18 cellular contexts compared by ENCODE assay signal in the genomic region with DNA sequence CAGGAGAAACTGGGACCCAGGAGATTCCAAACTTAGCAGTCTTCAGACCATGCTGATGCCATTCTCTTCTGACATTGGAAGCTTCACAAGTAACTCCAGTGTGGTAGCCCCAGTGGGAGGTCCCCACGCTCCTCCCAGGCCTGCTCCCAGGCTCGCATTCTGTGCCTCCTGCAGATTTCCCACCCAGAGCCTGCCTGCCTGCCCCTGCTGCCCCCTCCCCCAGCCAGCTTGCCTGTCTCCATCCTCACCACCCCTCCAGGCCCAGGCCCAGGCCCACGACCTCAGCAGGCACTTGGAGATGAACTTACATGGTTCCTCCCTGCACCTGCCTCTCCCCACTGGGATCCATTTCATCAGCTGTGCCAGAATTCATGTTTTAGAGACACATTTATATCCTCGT.
A peak's percentile ranks its signal among the peaks of the same experiment; 100 is the strongest.
DNase-seq lines count a peak whose midpoint lies in the region; ATAC-seq and TF ChIP-seq lines count a peak whose summit lies in the region.
"Had no signal": no experiment of that assay in that cellular context is flagged by ENCODE, and none has a peak within 500 bp of the region (broad histone marks: within the 10 kb centered on the region; RNA-seq: fewer than 3 reads in every experiment).

No MANE protein-coding gene starts in this region.

- no peak overlapping the region for H3K27ac ChIP-seq in GM23338 (ENCODE audit: low read depth)
- H3K27ac ChIP-seq in HEK293 (ENCODE audit: extremely low read depth, low read depth, low read length) = no peak overlapping the region
- no peak overlapping the region for H3K27ac ChIP-seq in neuronal stem cell (replicated peaks; ENCODE audit: low read length)
- H3K27ac ChIP-seq: 22Rv1; A549; BLaER1 treated with 17β-estradiol and CSF1 and Interleukin-3, amounts not matched to agents 10 nM and 100 nM; C4-2B had no signal

- H3K4me3 ChIP-seq in GM23338 (no peak overlapping the region), HEK293 (ENCODE audit: low read depth, low read length) (no peak overlapping the region), neuronal stem cell (ENCODE audit: low read length in 2 of 2) (no peak overlapping the region)
- H3K4me3 ChIP-seq: A549; BLaER1 treated with 17β-estradiol and CSF1 and Interleukin-3, amounts not matched to agents 10 nM and 100 nM had no signal

- no peak overlapping the region for H4K8ac ChIP-seq in neuronal stem cell (ENCODE audit: low read depth, low read length)

- H4K20me1 ChIP-seq in GM23338 (replicated peaks; ENCODE audit: insufficient read depth) = peaks cover 13% of the 10 kb centered on the region
- H4K20me1 ChIP-seq: BLaER1 treated with 17β-estradiol and CSF1 and Interleukin-3, amounts not matched to agents 10 nM and 100 nM had no signal

- H3K4me1 Mint-ChIP-seq in GM23338 = peaks cover 8% of the 10 kb centered on the region
- H3K4me1 Mint-ChIP-seq: B cell had no signal

- POLR2A ChIA-PET in HEK293 (lab: Yijun Ruan, JAX) = no interaction called here

- WGBS in neuronal stem cell (ENCODE audit: extremely low coverage in 2 of 2, insufficient read length in 2 of 2, insufficient replicate concordance in 1 of 2), 2 donors = no CpG with 5 or more reads among the region's 4 CpGs

- H3K14ac ChIP-seq in neuronal stem cell (ENCODE audit: low read length) = no peak overlapping the region

- H2AFZ ChIP-seq in GM23338 (no peak overlapping the region), neuronal stem cell (ENCODE audit: low read length) (no peak overlapping the region)

- H2BK5ac ChIP-seq in neuronal stem cell (ENCODE audit: low read length) = no peak overlapping the region

- H2BK15ac ChIP-seq in neuronal stem cell (ENCODE audit: low read length) = peak overlapping the region; percentile 47

- no peaks in the 10 kb centered on the region for H3K79me1 ChIP-seq in neuronal stem cell (ENCODE audit: low read depth, low read length)

- H3K4me2 ChIP-seq in GM23338 = no peak overlapping the region
- H3K4me2 ChIP-seq in neuronal stem cell (ENCODE audit: insufficient read depth, low read length, poor library complexity, severe bottlenecking) = no peak overlapping the region
- H3K4me2 ChIP-seq: A549; BLaER1 treated with 17β-estradiol and CSF1 and Interleukin-3, amounts not matched to agents 10 nM and 100 nM had no signal

- H3K36me3 ChIP-seq in GM23338 (ENCODE audit: insufficient read depth) = no peaks in the 10 kb centered on the region; the same call in 1 of the 2 replicates
- H3K36me3 ChIP-seq in HEK293 (ENCODE audit: control insufficient read depth in 2 of 2, insufficient read depth in 1 of 2, low read length in 2 of 2) = no peaks in the 10 kb centered on the region
- H3K36me3 ChIP-seq in neuronal stem cell (replicated peaks in 1 of 2; ENCODE audit: control insufficient read depth in 2 of 2, insufficient read depth in 2 of 2, low read length in 2 of 2) = no peaks in the 10 kb centered on the region
- H3K36me3 ChIP-seq: BLaER1 treated with 17β-estradiol and CSF1 and Interleukin-3, amounts not matched to agents 10 nM and 100 nM had no signal

- no peak overlapping the region for H3K9ac ChIP-seq in neuronal stem cell (ENCODE audit: low read depth, low read length, poor library complexity)
- H3K9ac ChIP-seq: BLaER1 treated with 17β-estradiol and CSF1 and Interleukin-3, amounts not matched to agents 10 nM and 100 nM had no signal

- TF ChIP-seq CTCF in GM23338 (conservative IDR thresholded peaks at IDR 0.05; ENCODE audit: low read depth in 2 of 2) (no peak), HEK293 (tag by site-specific recombination; IDR thresholded peaks at IDR 0.05) (no peak)

- DNase-seq in GM23338 (ENCODE audit: low spot score) (no peak), neuronal stem cell (ENCODE audit: low spot score) (no peak), HUDEP-2 (lab: John Stamatoyannopoulos, UW; ENCODE audit: unreplicated experiment in 76 of 76) (no peak), SKM-1 treated with dmso at 0.1 percent for 144 hours (lab: John Stamatoyannopoulos, UW; ENCODE audit: unreplicated experiment) (no peak)
- DNase-seq in stimulated activated CD4-positive, alpha-beta T cell treated with anti-CD3 and anti-CD28 coated beads, Interleukin-12 subunit alpha, Interleukin-12 subunit beta, amount 100 ng/mL, for 4 hours = no peak
- DNase-seq: AML-193; Caco-2; Calu3; CD4-positive, alpha-beta T cell; CD8-positive, alpha-beta T cell; DMS79 treated with DMSO at 0.1 percent for 48 hours; GF-D8 had no signal

- H3K4me1 ChIP-seq in GM23338 (ENCODE audit: insufficient read depth) = no peaks in the 10 kb centered on the region
- no peaks in the 10 kb centered on the region for H3K4me1 ChIP-seq in HEK293 (ENCODE audit: control insufficient read depth, insufficient read depth, low read length)
- H3K4me1 ChIP-seq in neuronal stem cell (ENCODE audit: control insufficient read depth in 2 of 2, insufficient read depth in 1 of 2, low read depth in 1 of 2, low read length in 2 of 2) = peaks cover 0 to 17% of the 10 kb centered on the region in 2 donors
- H3K4me1 ChIP-seq: A549, Caco-2 had no signal

- H3K79me2 ChIP-seq in GM23338 (replicated peaks; ENCODE audit: insufficient read depth) = no peaks in the 10 kb centered on the region

- H2AK5ac ChIP-seq in neuronal stem cell (ENCODE audit: low read depth, low read length) = peak overlapping the region; percentile 22

- H3K23ac ChIP-seq in neuronal stem cell (ENCODE audit: low read depth, low read length, poor library complexity) = no peak overlapping the region

- H2BK12ac ChIP-seq in neuronal stem cell (ENCODE audit: low read length) = no peak overlapping the region

- peaks cover 50% of the 10 kb centered on the region for H3K36me3 Mint-ChIP-seq in GM23338 (ENCODE audit: low read depth)

- H3K9me2 ChIP-seq in GM23338 (ENCODE audit: insufficient read depth) = no peaks in the 10 kb centered on the region

- no peak overlapping the region for H3K4me3 Mint-ChIP-seq in GM23338
- H3K4me3 Mint-ChIP-seq: B cell; CD4-positive, alpha-beta T cell; CD8-positive, alpha-beta T cell had no signal

- H3F3A ChIP-seq in GM23338 (replicated peaks; ENCODE audit: low read depth) = 0 out of 2 replicates have a peak, but pooled peaks cover under 1% of the 10 kb centered on the region

- H2BK120ac ChIP-seq in neuronal stem cell (ENCODE audit: low read depth, low read length) = peak overlapping the region; percentile 56

- H3K27me3 ChIP-seq in GM23338 (ENCODE audit: insufficient read depth) = no peaks in the 10 kb centered on the region
- H3K27me3 ChIP-seq in neuronal stem cell (ENCODE audit: control insufficient read depth in 3 of 3, insufficient read depth in 3 of 3, low read depth in 1 of 3, low read length in 3 of 3) = no peaks in the 10 kb centered on the region
- H3K27me3 ChIP-seq: BLaER1 treated with 17β-estradiol and CSF1 and Interleukin-3, amounts not matched to agents 10 nM and 100 nM had no signal

- H3K9me3 Mint-ChIP-seq in GM23338 = no peaks in the 10 kb centered on the region
- H3K9me3 Mint-ChIP-seq: CD4-positive, alpha-beta T cell; CD8-positive, alpha-beta T cell had no signal

- no peaks in the 10 kb centered on the region for H3K9me3 ChIP-seq in HEK293 (ENCODE audit: control insufficient read depth, insufficient read depth, low read depth, low read length)
- H3K9me3 ChIP-seq in neuronal stem cell (replicated peaks in 1 of 2; ENCODE audit: control insufficient read depth in 2 of 2, insufficient read depth in 1 of 2, low read depth in 1 of 2, low read length in 2 of 2) = peaks cover 0 to 3% of the 10 kb centered on the region in 2 donors
- H3K9me3 ChIP-seq: A549; BLaER1 treated with 17β-estradiol and CSF1 and Interleukin-3, amounts not matched to agents 10 nM and 100 nM; Caco-2 had no signal

- H3K18ac ChIP-seq in neuronal stem cell (ENCODE audit: low read length) = peak overlapping the region; percentile 80

- H3K27ac Mint-ChIP-seq in GM23338 = no peak overlapping the region
- H3K27ac Mint-ChIP-seq: B cell; CD4-positive, alpha-beta T cell; CD8-positive, alpha-beta T cell had no signal

- H3K27me3 Mint-ChIP-seq in GM23338 (ENCODE audit: insufficient read depth, low read depth, poor library complexity) = peaks cover 2% of the 10 kb centered on the region
- H3K27me3 Mint-ChIP-seq: B cell; CD4-positive, alpha-beta T cell had no signal

- no peak overlapping the region for H3K4ac ChIP-seq in neuronal stem cell (ENCODE audit: low read length)

- peak; percentile 39 for ATAC-seq in GM23338
- ATAC-seq: A549; CD8-positive, alpha-beta T cell had no signal

- CTCF ChIA-PET in HEK293 (lab: Yijun Ruan, JAX) = no interaction called here

- H4K91ac ChIP-seq in neuronal stem cell (ENCODE audit: low read depth, low read length, poor library complexity) = no peak overlapping the region

TF ChIP-seq in GM23338, 12 proteins besides CTCF, POLR2A, EP300 and RAD21 (continues in another document):
- TF ChIP-seq NANOG (IDR thresholded peaks at IDR 0.05; ENCODE audit: borderline replicate concordance) (no peak), ZNF114 (CRISPR knock-in tag; IDR thresholded peaks at IDR 0.05) (no peak), STAT1 (IDR thresholded peaks at IDR 0.05; ENCODE audit: unreplicated experiment) (no peak), JUNB (IDR thresholded peaks at IDR 0.05; ENCODE audit: unreplicated experiment) (no peak), ZNF331 (CRISPR knock-in tag; IDR thresholded peaks at IDR 0.05; ENCODE audit: low read depth) (no peak), EZH2phosphoT487 (IDR thresholded peaks at IDR 0.05; ENCODE audit: unreplicated experiment) (no peak)

TF ChIP-seq in HEK293, 187 proteins besides CTCF, POLR2A, EP300 and RAD21:
- TF ChIP-seq ZNF2 (tag by site-specific recombination; IDR thresholded peaks at IDR 0.05) = no peak
- TF ChIP-seq ZIC2 (tag by site-specific recombination; IDR thresholded peaks at IDR 0.05) = peak; percentile 48
- TF ChIP-seq GLIS1 (tag by site-specific recombination; IDR thresholded peaks at IDR 0.05) = peak; percentile 39
